In the genomic region with DNA sequence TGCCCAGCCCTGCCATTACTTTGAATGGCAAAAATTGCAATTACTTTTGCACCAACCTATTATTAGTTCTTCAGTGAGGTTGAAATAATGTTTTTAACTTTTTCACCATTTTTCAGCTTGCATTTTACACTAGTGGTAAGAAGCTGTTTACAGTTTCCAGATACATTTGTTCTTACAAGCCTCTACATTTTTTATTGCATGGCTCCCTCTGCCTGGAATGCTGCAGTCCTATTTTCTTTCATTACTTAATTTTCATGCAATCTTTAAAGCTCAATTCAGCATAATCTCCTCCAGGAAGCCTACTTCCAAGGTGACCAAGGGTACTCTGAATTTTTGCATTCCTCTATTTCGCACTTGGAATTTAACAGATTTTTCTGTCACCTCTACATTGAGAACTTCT, we compare ENCODE assay signal across 23 cellular contexts. TPM values are rescaled to one million over a fixed set of nuclear protein-coding genes. Genes with fewer than 3 reads are reported as not detected.
"Had no signal": no experiment of that assay in that cellular context is flagged by ENCODE, and none has a peak within 500 bp of the region (broad histone marks: within the 10 kb centered on the region; RNA-seq: fewer than 3 reads in every experiment).

No MANE protein-coding gene starts in this region.

- H3K27ac Mint-ChIP-seq: activated B cell treated with CpG ODN at 0.5 μM for 24 hours; activated CD8-positive, alpha-beta T cell treated with anti-CD3 and anti-CD28 coated beads, Interleukin-2, amount 10 ng/mL, durations not matched to agents 7 days and 5 days; activated T-cell treated with anti-CD3 and anti-CD28 coated beads, Interleukin-2, amount 50 U/mL, for 24 hours; effector memory CD8-positive, alpha-beta T cell; stimulated activated naive CD8-positive, alpha-beta T cell treated with anti-CD3 and anti-CD28 coated beads, Interleukin-15, Interleukin-2, amounts not matched to agents 100 ng/mL and 50 ng/mL, for 24 hours; T-helper 2 cell treated with Interferon-gamma antibody and Interleukin-4, amounts not matched to agents 5 μg/mL and 100 μg/mL, for 36 hours had no signal

- H3K9me3 Mint-ChIP-seq: activated B cell treated with CpG ODN at 0.5 μM for 24 hours; activated T-cell treated with anti-CD3 and anti-CD28 coated beads, Interleukin-2, amount 50 U/mL, for 24 hours; effector memory CD8-positive, alpha-beta T cell; neural crest cell; T-helper 2 cell treated with Interferon-gamma antibody and Interleukin-4, amounts not matched to agents 5 μg/mL and 100 μg/mL, for 36 hours had no signal

- H3K4me3 Mint-ChIP-seq: activated B cell treated with CpG ODN at 0.5 μM for 24 hours; activated CD8-positive, alpha-beta T cell treated with anti-CD3 and anti-CD28 coated beads, Interleukin-2, amount 10 ng/mL, durations not matched to agents 7 days and 5 days; activated T-cell treated with anti-CD3 and anti-CD28 coated beads, Interleukin-2, amount 50 U/mL, for 24 hours; effector memory CD8-positive, alpha-beta T cell; neural crest cell; stimulated activated naive CD8-positive, alpha-beta T cell treated with anti-CD3 and anti-CD28 coated beads, Interleukin-15, Interleukin-2, amounts not matched to agents 100 ng/mL and 50 ng/mL, for 24 hours; T-helper 2 cell treated with Interferon-gamma antibody and Interleukin-4, amounts not matched to agents 5 μg/mL and 100 μg/mL, for 36 hours had no signal

- H3K4me3 ChIP-seq: adrenal gland, left lung, prostate gland, right atrium auricular region, skin epidermis, tibial nerve had no signal

- H3K4me1 Mint-ChIP-seq: activated B cell treated with CpG ODN at 0.5 μM for 24 hours, neural crest cell had no signal

- H3K27me3 Mint-ChIP-seq: effector memory CD8-positive, alpha-beta T cell; stimulated activated naive CD8-positive, alpha-beta T cell treated with anti-CD3 and anti-CD28 coated beads, Interleukin-15, Interleukin-2, amounts not matched to agents 100 ng/mL and 50 ng/mL, for 24 hours had no signal

- DNase-seq: activated B cell treated with CpG ODN at 0.5 μM for 24 hours; activated CD4-positive, alpha-beta T cell treated with anti-CD3 and anti-CD28 coated beads for 48 hours; activated CD8-positive, alpha-beta T cell treated with anti-CD3 and anti-CD28 coated beads, Interleukin-2, amount 10 ng/mL, durations not matched to agents 7 days and 5 days; activated naive CD4-positive, alpha-beta T cell treated with anti-CD3 and anti-CD28 coated beads, Interleukin-2, amount 50 U/mL, for 16 hours; activated T-cell treated with anti-CD3 and anti-CD28 coated beads, Interleukin-2, amount 50 U/mL, for 24 hours; adrenal gland; effector memory CD8-positive, alpha-beta T cell; hypothalamus; kidney; left lung; SW 1271 had no signal

- H3K27ac ChIP-seq: left lung, prostate gland, right atrium auricular region, tibial nerve had no signal

RNA-seq across cellular contexts. Expression of a gene that starts 33.4 kb away (rescaled TPM):
- total RNA-seq: activated B cell treated with CpG ODN at 0.5 μM for 24 hours; activated CD8-positive, alpha-beta T cell treated with anti-CD3 and anti-CD28 coated beads, Interleukin-2, amount 10 ng/mL, durations not matched to agents 7 days and 5 days; adrenal gland; dermis microvascular lymphatic vessel endothelial cell; frontal cortex; kidney; left lung; lung microvascular endothelial cell; myocyte; neural crest cell; omental fat pad; right atrium auricular region; tibial nerve had no signal
